In genomic region chr11:35617687-35618496, GRCh38 we compare ENCODE assay signal across 8 cellular contexts. TPM values are rescaled to one million over a fixed set of nuclear protein-coding genes. Genes with fewer than 3 reads are reported as not detected.
DNase-seq lines count a peak whose midpoint lies in the region; ATAC-seq lines count a peak whose summit lies in the region.

A gene with protein sequence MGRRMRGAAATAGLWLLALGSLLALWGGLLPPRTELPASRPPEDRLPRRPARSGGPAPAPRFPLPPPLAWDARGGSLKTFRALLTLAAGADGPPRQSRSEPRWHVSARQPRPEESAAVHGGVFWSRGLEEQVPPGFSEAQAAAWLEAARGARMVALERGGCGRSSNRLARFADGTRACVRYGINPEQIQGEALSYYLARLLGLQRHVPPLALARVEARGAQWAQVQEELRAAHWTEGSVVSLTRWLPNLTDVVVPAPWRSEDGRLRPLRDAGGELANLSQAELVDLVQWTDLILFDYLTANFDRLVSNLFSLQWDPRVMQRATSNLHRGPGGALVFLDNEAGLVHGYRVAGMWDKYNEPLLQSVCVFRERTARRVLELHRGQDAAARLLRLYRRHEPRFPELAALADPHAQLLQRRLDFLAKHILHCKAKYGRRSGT (plus strand): TSS chr11:35618460. CDS start chr11:35618637, 177 bp downstream.

- in situ Hi-C loops in G401 (cut with HindIII; ENCODE audit: low sequenced_read_pairs): no loop called here

- ATAC-seq in GM21529 (IDR thresholded peaks at IDR 0.05; ENCODE audit: unreplicated experiment): peak; percentile 40

- DNase-seq in G401 (ENCODE audit: low spot score) (peak; percentile 68), HuH-7.5 (ENCODE audit: low spot score) (peak; percentile 62), SKM-1 treated with dmso at 0.1 percent for 144 hours (lab: John Stamatoyannopoulos, UW; ENCODE audit: unreplicated experiment) (peak; percentile 58), dedifferentiated amniotic fluid mesenchymal stem cell (ENCODE audit: extremely low spot score) (peak; percentile 79), kidney glomerular epithelial cell (lab: John Stamatoyannopoulos, UW) (peak; percentile 75)
- DNase-seq in stimulated activated CD4-positive, alpha-beta T cell treated with anti-CD3 and anti-CD28 coated beads, Interleukin-1b, Interleukin-23, amount 100 ng/mL, for 4 hours (ENCODE audit: low read depth in 2 of 2): peak; percentile 20 to 23
- no peak for DNase-seq in central memory CD4-positive, alpha-beta T cell

RNA-seq across cellular contexts. Expression of the gene that starts here (rescaled TPM):
- total RNA-seq in G401 (2014; rRNA removed; shearing (Covaris generic)): 36.5 and 42.4 TPM in 2 replicates
